Comparison of ENCODE assay signal across 15 cellular contexts in genomic region chr21:39007532-39007931, GRCh38.
A peak's percentile ranks its signal among the peaks of the same experiment; 100 is the strongest.
DNase-seq lines count a peak whose midpoint lies in the region; ATAC-seq and TF ChIP-seq lines count a peak whose summit lies in the region.
"Had no signal": no experiment of that assay in that cellular context is flagged by ENCODE, and none has a peak within 500 bp of the region (broad histone marks: within the 10 kb centered on the region; RNA-seq: fewer than 3 reads in every experiment).

No MANE protein-coding gene starts in this region.

- H3K4me3 ChIP-seq in mammary epithelial cell (replicated peaks in 1 of 3; ENCODE audit: insufficient read depth in 1 of 3, low read depth in 2 of 3, low read length in 3 of 3) (no peak overlapping the region), stomach (no peak overlapping the region)
- H3K4me3 ChIP-seq: K562 had no signal

- no peaks in the 10 kb centered on the region for H3K36me3 ChIP-seq in mammary epithelial cell (ENCODE audit: insufficient read depth, low read length)
- no peaks in the 10 kb centered on the region for H3K36me3 ChIP-seq in stomach

- H3K9me3 ChIP-seq in mammary epithelial cell (replicated peaks; ENCODE audit: insufficient read depth, low read length) = no peaks in the 10 kb centered on the region
- no peaks in the 10 kb centered on the region for H3K9me3 ChIP-seq in stomach
- H3K9me3 ChIP-seq: Caco-2 had no signal

- intact Hi-C loops in mammary epithelial cell (cut with micrococcal nuclease) = loop anchor here (2.0 to 5.0 kb wide), 4 partner anchors 40 to 200 kb away; partner anchors contain the start of gene ETS2
- intact Hi-C loops in left colon (cut with DNase I, micrococcal nuclease) = no loop called here
- intact Hi-C loops in stomach (cut with DNase I; ENCODE audit: low total_unique reads) = no loop called here

- TF ChIP-seq EP300 in stomach (IDR thresholded peaks at IDR 0.05) = no peak

- H3K27me3 ChIP-seq in mammary epithelial cell (ENCODE audit: insufficient read depth, low read length) = no peaks in the 10 kb centered on the region
- no peaks in the 10 kb centered on the region for H3K27me3 ChIP-seq in stomach

- no peak overlapping the region for H3K4me2 ChIP-seq in mammary epithelial cell (ENCODE audit: insufficient read depth, low read depth, low read length)

- peak; percentile 60 for DNase-seq in HPDE6-E6E7 (ENCODE audit: extremely low spot score)
- DNase-seq in mammary epithelial cell = peak; percentile 85
- DNase-seq in left colon = no peak
- no peak for DNase-seq in stomach
- DNase-seq in NCI-H1105 treated with DMSO at 0.1 percent for 48 hours (lab: John Stamatoyannopoulos, UW) = no peak
- DNase-seq: activated CD4-positive, alpha-beta memory T cell treated with anti-CD3 and anti-CD28 coated beads for 36 hours; NCI-H1105; NCI-H226; stimulated activated naive CD8-positive, alpha-beta T cell treated with anti-CD3 and anti-CD28 coated beads, Interleukin-15, amount 100 ng/mL, for 72 hours had no signal

- no peak overlapping the region for H3K9ac ChIP-seq in mammary epithelial cell (ENCODE audit: insufficient read depth, low read length)

- no peak for TF ChIP-seq POLR2A in stomach (IDR thresholded peaks at IDR 0.05)

- CTCF ChIA-PET in mammary epithelial cell (lab: Charles Lee; ENCODE audit: low non-redundant PET) = interaction anchor here (0.7 kb wide), 1 partner anchor 14 kb away, joined by 3 read pairs; no protein-coding TSS in a partner anchor

- BruUV-seq in mammary epithelial cell (replicated peaks; lab: Mats Ljungman, UMichigan) = no TSS peak

- H3K27ac ChIP-seq in mammary epithelial cell (ENCODE audit: insufficient read depth, low read depth, low read length) = no peak overlapping the region
- peak overlapping the region in 4 of 5 donors; percentile 70 to 89 (median 80) for H3K27ac ChIP-seq in stomach

- dilution Hi-C loops in mammary epithelial cell (cut with HindIII; ENCODE audit: low sequenced_read_pairs) = no loop called here

- TF ChIP-seq CTCF in mammary epithelial cell (conservative IDR thresholded peaks at IDR 0.05 in 1 of 2, IDR thresholded peaks at IDR 0.05 in 1 of 2; ENCODE audit: extremely low read depth in 1 of 2, insufficient read depth in 1 of 2, low read depth in 1 of 2, low read length in 2 of 2) (no peak), stomach (IDR thresholded peaks at IDR 0.05) (no peak)

- no peak overlapping the region for H2AFZ ChIP-seq in mammary epithelial cell (ENCODE audit: low read depth, low read length)

- no peaks in the 10 kb centered on the region for H3K79me2 ChIP-seq in mammary epithelial cell (ENCODE audit: insufficient read depth, low read length)

- in situ Hi-C loops in mammary epithelial cell (cut with MboI; ENCODE audit: low sequenced_read_pairs in 2 of 2) = no loop called here

- H3K4me1 ChIP-seq in mammary epithelial cell (ENCODE audit: insufficient read depth, low read length) (peaks cover 10% of the 10 kb centered on the region), stomach (peaks cover 20 to 39% (median 32%) of the 10 kb centered on the region in 4 donors)
- H3K4me1 ChIP-seq: Caco-2 had no signal

- 0% methylated on average over 8 of the region's 8 CpGs for WGBS in mammary epithelial cell (ENCODE audit: low coverage, missing lambda C conversion rate)
- 38 to 71% (median 57%) methylated on average over 8 of the region's 8 CpGs for WGBS in stomach, 5 donors

- ATAC-seq in left colon = peak; percentile 20
- ATAC-seq in GM21515 (IDR thresholded peaks at IDR 0.05; ENCODE audit: unreplicated experiment) = no peak
- ATAC-seq in HG03442 (IDR thresholded peaks at IDR 0.05; ENCODE audit: unreplicated experiment) = no peak
- ATAC-seq in HG02678 (IDR thresholded peaks at IDR 0.05; ENCODE audit: unreplicated experiment) = no peak
- ATAC-seq: HCT116; K562; stimulated activated naive CD8-positive, alpha-beta T cell treated with anti-CD3 and anti-CD28 coated beads, Interleukin-15, amount 100 ng/mL, for 72 hours had no signal

- no peaks in the 10 kb centered on the region for H4K20me1 ChIP-seq in mammary epithelial cell (ENCODE audit: insufficient read depth, low read length)

Comparison
In these comparisons a context has a peak if more than half of its experiments do, and no peak if none do; other contexts are left out.
1. DNase-seq: peak in HPDE6-E6E7 (single experiment) and mammary epithelial cell (single experiment); none in left colon (0 of 2), stomach (single experiment) and NCI-H1105 treated with DMSO at 0.1 percent for 48 hours (single experiment).